ENCODE assay signal across 22 cellular contexts in the genomic region with DNA sequence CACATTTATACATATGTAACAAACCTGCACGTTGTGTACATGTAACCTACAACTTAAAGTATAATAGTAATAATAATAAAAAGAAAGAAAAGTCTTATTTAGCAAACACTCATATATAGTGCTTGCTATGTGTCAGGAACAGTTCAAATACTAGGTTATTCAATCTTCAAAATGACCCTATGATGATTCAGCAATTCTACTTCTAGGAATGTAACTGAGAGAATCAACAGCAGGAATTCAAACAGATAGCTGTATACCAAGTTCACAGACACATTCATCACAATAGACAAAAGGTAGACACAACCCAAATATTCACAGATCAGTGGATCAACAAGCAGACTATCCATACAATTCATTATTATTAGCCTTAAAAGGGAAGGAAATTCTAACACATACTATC.
"Had no signal": no experiment of that assay in that cellular context is flagged by ENCODE, and none has a peak within 500 bp of the region (broad histone marks: within the 10 kb centered on the region; RNA-seq: fewer than 3 reads in every experiment).

No MANE protein-coding gene starts in this region.

- H3K9me3 ChIP-seq: SK-N-SH had no signal

- DNase-seq: activated CD4-positive, alpha-beta T cell treated with anti-CD3 and anti-CD28 coated beads, Interleukin-2, amount 10 ng/mL, durations not matched to agents 7 days and 5 days; activated CD4-positive, CD25-positive, alpha-beta regulatory T cell; activated CD8-positive, alpha-beta memory T cell treated with anti-CD3 and anti-CD28 coated beads, Interleukin-2, amount 50 U/mL, for 4 hours; activated CD8-positive, alpha-beta T cell treated with anti-CD3 and anti-CD28 coated beads for 36 hours; activated gamma-delta T cell treated with Interleukin-2 at 50 U/mL for 16 hours; activated naive CD4-positive, alpha-beta T cell treated with anti-CD3 and anti-CD28 coated beads, Interleukin-2, amount 10 ng/mL, durations not matched to agents 7 days and 5 days; activated naive CD8-positive, alpha-beta T cell treated with anti-CD3 and anti-CD28 coated beads for 36 hours; activated T-cell treated with anti-CD3 and anti-CD28 coated beads, Interleukin-2, amount 50 U/mL, for 72 hours; caudate nucleus; NCI-H1092; NCI-H1417; NCI-H1930; NCI-H2171 treated with DMSO at 0.1 percent for 48 hours; NCI-H226; NCI-H526; NCI-H82; RPMI8226; SK-N-SH; T-helper 1 cell had no signal

- H3K9ac ChIP-seq: SK-N-SH had no signal

- H3K4me2 ChIP-seq: SK-N-SH had no signal

- ATAC-seq: activated CD8-positive, alpha-beta T cell treated with anti-CD3 and anti-CD28 coated beads for 36 hours; activated T-cell treated with anti-CD3 and anti-CD28 coated beads, Interleukin-2, amount 50 U/mL, for 72 hours; Panc1; Right ventricle myocardium inferior had no signal

- H3K27ac ChIP-seq: VCaP had no signal
